In the genomic region with DNA sequence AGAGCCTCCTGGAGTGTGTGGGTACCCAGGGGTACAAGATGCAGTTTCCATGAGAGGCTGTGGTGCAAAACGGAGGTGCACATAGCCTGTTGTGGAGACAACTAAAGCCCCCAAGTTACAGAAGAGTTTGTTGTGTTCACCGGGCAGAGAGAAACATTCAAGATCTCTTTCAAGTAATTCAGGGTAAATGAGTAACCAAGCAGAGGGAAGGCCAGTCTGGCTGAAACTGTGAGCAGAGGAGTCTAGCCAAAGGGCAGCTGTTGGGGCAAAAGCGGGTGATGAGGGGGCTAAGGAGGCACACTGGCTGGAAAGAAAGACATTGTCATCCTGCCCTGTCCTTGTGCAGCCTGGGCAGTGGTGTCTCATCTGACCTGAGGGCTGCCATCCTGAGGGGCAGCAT, we compare ENCODE assay signal across 13 cellular contexts. TPM values are rescaled to one million over a fixed set of nuclear protein-coding genes. Genes with fewer than 3 reads are reported as not detected.
A peak's percentile ranks its signal among the peaks of the same experiment; 100 is the strongest.
DNase-seq lines count a peak whose midpoint lies in the region; ATAC-seq lines count a peak whose summit lies in the region.
"Had no signal": no experiment of that assay in that cellular context is flagged by ENCODE, and none has a peak within 500 bp of the region (broad histone marks: within the 10 kb centered on the region; RNA-seq: fewer than 3 reads in every experiment).

No MANE protein-coding gene starts in this region.

- DNase-seq in mucosa of gallbladder (ENCODE audit: low spot score), result peak; percentile 11
- no peak for DNase-seq in NCI-H345 treated with DMSO at 0.1 percent for 48 hours (lab: John Stamatoyannopoulos, UW; ENCODE audit: unreplicated experiment)
- DNase-seq in activated CD4-positive, alpha-beta T cell treated with anti-CD3 and anti-CD28 coated beads for 48 hours, result no peak
- no peak for DNase-seq in OCI-M1 (lab: John Stamatoyannopoulos, UW)
- no peak for DNase-seq in amniotic stem cell (lab: John Stamatoyannopoulos, UW)
- DNase-seq: activated T-cell treated with anti-CD3 and anti-CD28 coated beads, Interleukin-2, amount 50 U/mL, for 24 hours; natural killer cell; NCI-H2081; spleen had no signal

- ATAC-seq in GM18870 (IDR thresholded peaks at IDR 0.05; ENCODE audit: unreplicated experiment) (peak; percentile 74), GM21529 (IDR thresholded peaks at IDR 0.05; ENCODE audit: unreplicated experiment) (peak; percentile 79), HG03196 (IDR thresholded peaks at IDR 0.05; ENCODE audit: unreplicated experiment) (peak; percentile 80)
- ATAC-seq: natural killer cell had no signal

RNA-seq across cellular contexts. Expression of a gene that starts 52.0 kb away (rescaled TPM):
- 61.1 TPM for total RNA-seq in mucosa of gallbladder
- total RNA-seq: RPMI7951 had no signal
